Comparison of ENCODE assay signal across 11 cellular contexts in genomic region chr2:221016551-221016950, GRCh38.
"Had no signal": no experiment of that assay in that cellular context is flagged by ENCODE, and none has a peak within 500 bp of the region (broad histone marks: within the 10 kb centered on the region; RNA-seq: fewer than 3 reads in every experiment).

No MANE protein-coding gene starts in this region.

- H3K9ac ChIP-seq: GM23248 had no signal

- H2AFZ ChIP-seq: GM23248, GM23338 had no signal

- ATAC-seq: GM23338, HCT116 had no signal

- H3K27ac ChIP-seq: GM23248 had no signal

- H3K4me2 ChIP-seq: GM23338 had no signal

- FAIRE-seq: H1, H54 had no signal

- H3K9me3 Mint-ChIP-seq: GM23338, H9 had no signal

- DNase-seq: GM23248, GOT3, H7, H9, HCEC 1CT, HFFc6 had no signal

- H3K27ac Mint-ChIP-seq: GM23338, H9, HFFc6 had no signal

- H3K9me3 ChIP-seq: HAP-1 had no signal

- H3K4me3 ChIP-seq: GM23248, GM23338, HAP-1 had no signal

- H3K4me3 Mint-ChIP-seq: GM23338, H9, HFFc6 had no signal

- H3K36me3 ChIP-seq: HAP-1 had no signal

- H3K4me1 ChIP-seq: HAP-1 had no signal
